In genomic region chr19:13099073-13099999, GRCh38 we compare ENCODE assay signal across 2 cellular contexts.
A peak's percentile ranks its signal among the peaks of the same experiment; 100 is the strongest.
TF ChIP-seq lines count a peak whose summit lies in the region.

No MANE protein-coding gene starts in this region.

TF ChIP-seq in GM23338, 12 proteins besides CTCF, POLR2A, EP300 and RAD21:
- TF ChIP-seq NANOG (IDR thresholded peaks at IDR 0.05; ENCODE audit: borderline replicate concordance) (no peak), EZH2 (IDR thresholded peaks at IDR 0.05; ENCODE audit: low read depth, unreplicated experiment) (peak; percentile 72)

TF ChIP-seq in K562, 482 proteins besides CTCF, POLR2A, EP300 and RAD21 (continues in another document):
- TF ChIP-seq ZC3H4 (CRISPR knock-in tag; IDR thresholded peaks at IDR 0.05; ENCODE audit: borderline replicate concordance) = no peak
- peak in 1 of 2 experiments; percentile 92; a peak in 2 of 4 replicates for TF ChIP-seq NONO (IDR thresholded peaks at IDR 0.05; ENCODE audit: low read depth in 2 of 2, low read length in 1 of 2)
- TF ChIP-seq TSHZ1 (CRISPR knock-in tag; IDR thresholded peaks at IDR 0.05) = no peak
- TF ChIP-seq PYGO2 (tag; IDR thresholded peaks at IDR 0.05) = no peak
- TF ChIP-seq, protein P1, sequence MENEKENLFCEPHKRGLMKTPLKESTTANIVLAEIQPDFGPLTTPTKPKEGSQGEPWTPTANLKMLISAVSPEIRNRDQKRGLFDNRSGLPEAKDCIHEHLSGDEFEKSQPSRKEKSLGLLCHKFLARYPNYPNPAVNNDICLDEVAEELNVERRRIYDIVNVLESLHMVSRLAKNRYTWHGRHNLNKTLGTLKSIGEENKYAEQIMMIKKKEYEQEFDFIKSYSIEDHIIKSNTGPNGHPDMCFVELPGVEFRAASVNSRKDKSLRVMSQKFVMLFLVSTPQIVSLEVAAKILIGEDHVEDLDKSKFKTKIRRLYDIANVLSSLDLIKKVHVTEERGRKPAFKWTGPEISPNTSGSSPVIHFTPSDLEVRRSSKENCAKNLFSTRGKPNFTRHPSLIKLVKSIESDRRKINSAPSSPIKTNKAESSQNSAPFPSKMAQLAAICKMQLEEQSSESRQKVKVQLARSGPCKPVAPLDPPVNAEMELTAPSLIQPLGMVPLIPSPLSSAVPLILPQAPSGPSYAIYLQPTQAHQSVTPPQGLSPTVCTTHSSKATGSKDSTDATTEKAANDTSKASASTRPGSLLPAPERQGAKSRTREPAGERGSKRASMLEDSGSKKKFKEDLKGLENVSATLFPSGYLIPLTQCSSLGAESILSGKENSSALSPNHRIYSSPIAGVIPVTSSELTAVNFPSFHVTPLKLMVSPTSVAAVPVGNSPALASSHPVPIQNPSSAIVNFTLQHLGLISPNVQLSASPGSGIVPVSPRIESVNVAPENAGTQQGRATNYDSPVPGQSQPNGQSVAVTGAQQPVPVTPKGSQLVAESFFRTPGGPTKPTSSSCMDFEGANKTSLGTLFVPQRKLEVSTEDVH (IDR thresholded peaks at IDR 0.05; ENCODE audit: low read depth, partially characterized antibody) = peak; percentile 13
- no peak for TF ChIP-seq SIRT6 (IDR thresholded peaks at IDR 0.05; ENCODE audit: low read depth, low read length)
- 0 out of 4 replicates have a peak, but pooled peaks of 1 of the 2 experiments have one; percentile 37 for TF ChIP-seq BCLAF1 (IDR thresholded peaks at IDR 0.05; ENCODE audit: borderline replicate concordance in 1 of 2, control insufficient read depth in 1 of 2, low read depth in 2 of 2, low read length in 1 of 2)
- TF ChIP-seq, protein P2, sequence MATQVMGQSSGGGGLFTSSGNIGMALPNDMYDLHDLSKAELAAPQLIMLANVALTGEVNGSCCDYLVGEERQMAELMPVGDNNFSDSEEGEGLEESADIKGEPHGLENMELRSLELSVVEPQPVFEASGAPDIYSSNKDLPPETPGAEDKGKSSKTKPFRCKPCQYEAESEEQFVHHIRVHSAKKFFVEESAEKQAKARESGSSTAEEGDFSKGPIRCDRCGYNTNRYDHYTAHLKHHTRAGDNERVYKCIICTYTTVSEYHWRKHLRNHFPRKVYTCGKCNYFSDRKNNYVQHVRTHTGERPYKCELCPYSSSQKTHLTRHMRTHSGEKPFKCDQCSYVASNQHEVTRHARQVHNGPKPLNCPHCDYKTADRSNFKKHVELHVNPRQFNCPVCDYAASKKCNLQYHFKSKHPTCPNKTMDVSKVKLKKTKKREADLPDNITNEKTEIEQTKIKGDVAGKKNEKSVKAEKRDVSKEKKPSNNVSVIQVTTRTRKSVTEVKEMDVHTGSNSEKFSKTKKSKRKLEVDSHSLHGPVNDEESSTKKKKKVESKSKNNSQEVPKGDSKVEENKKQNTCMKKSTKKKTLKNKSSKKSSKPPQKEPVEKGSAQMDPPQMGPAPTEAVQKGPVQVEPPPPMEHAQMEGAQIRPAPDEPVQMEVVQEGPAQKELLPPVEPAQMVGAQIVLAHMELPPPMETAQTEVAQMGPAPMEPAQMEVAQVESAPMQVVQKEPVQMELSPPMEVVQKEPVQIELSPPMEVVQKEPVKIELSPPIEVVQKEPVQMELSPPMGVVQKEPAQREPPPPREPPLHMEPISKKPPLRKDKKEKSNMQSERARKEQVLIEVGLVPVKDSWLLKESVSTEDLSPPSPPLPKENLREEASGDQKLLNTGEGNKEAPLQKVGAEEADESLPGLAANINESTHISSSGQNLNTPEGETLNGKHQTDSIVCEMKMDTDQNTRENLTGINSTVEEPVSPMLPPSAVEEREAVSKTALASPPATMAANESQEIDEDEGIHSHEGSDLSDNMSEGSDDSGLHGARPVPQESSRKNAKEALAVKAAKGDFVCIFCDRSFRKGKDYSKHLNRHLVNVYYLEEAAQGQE (CRISPR knock-in tag; IDR thresholded peaks at IDR 0.05; ENCODE audit: low read depth) = peak; percentile 58
- TF ChIP-seq, protein P3, sequence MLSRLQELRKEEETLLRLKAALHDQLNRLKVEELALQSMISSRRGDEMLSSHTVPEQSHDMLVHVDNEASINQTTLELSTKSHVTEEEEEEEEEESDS (CRISPR knock-in tag; IDR thresholded peaks at IDR 0.05) = no peak
- TF ChIP-seq RCOR1 (IDR thresholded peaks at IDR 0.05; ENCODE audit: borderline replicate concordance in 1 of 2, low read depth in 2 of 2, low read length in 2 of 2) = no peak
- TF ChIP-seq TAF15 (IDR thresholded peaks at IDR 0.05; ENCODE audit: low read depth, low read length) = no peak
- peak; percentile 65 for TF ChIP-seq MTA3 (IDR thresholded peaks at IDR 0.05; ENCODE audit: borderline replicate concordance)
- TF ChIP-seq EZH2 (IDR thresholded peaks at IDR 0.05; ENCODE audit: borderline replicate concordance, low read depth, low read length) = no peak
- TF ChIP-seq ZNF146 (CRISPR knock-in tag; IDR thresholded peaks at IDR 0.05; ENCODE audit: unreplicated experiment) = no peak
- TF ChIP-seq GABPB2 (CRISPR knock-in tag; conservative IDR thresholded peaks at IDR 0.05) = no peak
- no peak for TF ChIP-seq SPI1 (IDR thresholded peaks at IDR 0.05; ENCODE audit: borderline replicate concordance, low read depth, low read length)
- peak; percentile 56; the same call in 1 of the 2 replicates for TF ChIP-seq CREM (IDR thresholded peaks at IDR 0.05; ENCODE audit: low read depth)
- no peak for TF ChIP-seq ZNF280A (IDR thresholded peaks at IDR 0.05; ENCODE audit: low read depth, partially characterized antibody)
- TF ChIP-seq ELF1 (tag; IDR thresholded peaks at IDR 0.05) = peak; percentile 79
- TF ChIP-seq, protein P4, sequence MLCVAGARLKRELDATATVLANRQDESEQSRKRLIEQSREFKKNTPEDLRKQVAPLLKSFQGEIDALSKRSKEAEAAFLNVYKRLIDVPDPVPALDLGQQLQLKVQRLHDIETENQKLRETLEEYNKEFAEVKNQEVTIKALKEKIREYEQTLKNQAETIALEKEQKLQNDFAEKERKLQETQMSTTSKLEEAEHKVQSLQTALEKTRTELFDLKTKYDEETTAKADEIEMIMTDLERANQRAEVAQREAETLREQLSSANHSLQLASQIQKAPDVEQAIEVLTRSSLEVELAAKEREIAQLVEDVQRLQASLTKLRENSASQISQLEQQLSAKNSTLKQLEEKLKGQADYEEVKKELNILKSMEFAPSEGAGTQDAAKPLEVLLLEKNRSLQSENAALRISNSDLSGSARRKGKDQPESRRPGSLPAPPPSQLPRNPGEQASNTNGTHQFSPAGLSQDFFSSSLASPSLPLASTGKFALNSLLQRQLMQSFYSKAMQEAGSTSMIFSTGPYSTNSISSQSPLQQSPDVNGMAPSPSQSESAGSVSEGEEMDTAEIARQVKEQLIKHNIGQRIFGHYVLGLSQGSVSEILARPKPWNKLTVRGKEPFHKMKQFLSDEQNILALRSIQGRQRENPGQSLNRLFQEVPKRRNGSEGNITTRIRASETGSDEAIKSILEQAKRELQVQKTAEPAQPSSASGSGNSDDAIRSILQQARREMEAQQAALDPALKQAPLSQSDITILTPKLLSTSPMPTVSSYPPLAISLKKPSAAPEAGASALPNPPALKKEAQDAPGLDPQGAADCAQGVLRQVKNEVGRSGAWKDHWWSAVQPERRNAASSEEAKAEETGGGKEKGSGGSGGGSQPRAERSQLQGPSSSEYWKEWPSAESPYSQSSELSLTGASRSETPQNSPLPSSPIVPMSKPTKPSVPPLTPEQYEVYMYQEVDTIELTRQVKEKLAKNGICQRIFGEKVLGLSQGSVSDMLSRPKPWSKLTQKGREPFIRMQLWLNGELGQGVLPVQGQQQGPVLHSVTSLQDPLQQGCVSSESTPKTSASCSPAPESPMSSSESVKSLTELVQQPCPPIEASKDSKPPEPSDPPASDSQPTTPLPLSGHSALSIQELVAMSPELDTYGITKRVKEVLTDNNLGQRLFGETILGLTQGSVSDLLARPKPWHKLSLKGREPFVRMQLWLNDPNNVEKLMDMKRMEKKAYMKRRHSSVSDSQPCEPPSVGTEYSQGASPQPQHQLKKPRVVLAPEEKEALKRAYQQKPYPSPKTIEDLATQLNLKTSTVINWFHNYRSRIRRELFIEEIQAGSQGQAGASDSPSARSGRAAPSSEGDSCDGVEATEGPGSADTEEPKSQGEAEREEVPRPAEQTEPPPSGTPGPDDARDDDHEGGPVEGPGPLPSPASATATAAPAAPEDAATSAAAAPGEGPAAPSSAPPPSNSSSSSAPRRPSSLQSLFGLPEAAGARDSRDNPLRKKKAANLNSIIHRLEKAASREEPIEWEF (CRISPR knock-in tag; IDR thresholded peaks at IDR 0.05) = no peak; the same call in 1 of the 2 replicates
- no peak; the same call in 1 of the 2 replicates for TF ChIP-seq ZNF586 (CRISPR knock-in tag; conservative IDR thresholded peaks at IDR 0.05)
- no peak for TF ChIP-seq NFYB (IDR thresholded peaks at IDR 0.05; ENCODE audit: extremely low read depth, insufficient read length)
- TF ChIP-seq, protein P5, sequence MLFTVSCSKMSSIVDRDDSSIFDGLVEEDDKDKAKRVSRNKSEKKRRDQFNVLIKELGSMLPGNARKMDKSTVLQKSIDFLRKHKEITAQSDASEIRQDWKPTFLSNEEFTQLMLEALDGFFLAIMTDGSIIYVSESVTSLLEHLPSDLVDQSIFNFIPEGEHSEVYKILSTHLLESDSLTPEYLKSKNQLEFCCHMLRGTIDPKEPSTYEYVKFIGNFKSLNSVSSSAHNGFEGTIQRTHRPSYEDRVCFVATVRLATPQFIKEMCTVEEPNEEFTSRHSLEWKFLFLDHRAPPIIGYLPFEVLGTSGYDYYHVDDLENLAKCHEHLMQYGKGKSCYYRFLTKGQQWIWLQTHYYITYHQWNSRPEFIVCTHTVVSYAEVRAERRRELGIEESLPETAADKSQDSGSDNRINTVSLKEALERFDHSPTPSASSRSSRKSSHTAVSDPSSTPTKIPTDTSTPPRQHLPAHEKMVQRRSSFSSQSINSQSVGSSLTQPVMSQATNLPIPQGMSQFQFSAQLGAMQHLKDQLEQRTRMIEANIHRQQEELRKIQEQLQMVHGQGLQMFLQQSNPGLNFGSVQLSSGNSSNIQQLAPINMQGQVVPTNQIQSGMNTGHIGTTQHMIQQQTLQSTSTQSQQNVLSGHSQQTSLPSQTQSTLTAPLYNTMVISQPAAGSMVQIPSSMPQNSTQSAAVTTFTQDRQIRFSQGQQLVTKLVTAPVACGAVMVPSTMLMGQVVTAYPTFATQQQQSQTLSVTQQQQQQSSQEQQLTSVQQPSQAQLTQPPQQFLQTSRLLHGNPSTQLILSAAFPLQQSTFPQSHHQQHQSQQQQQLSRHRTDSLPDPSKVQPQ (CRISPR knock-in tag; IDR thresholded peaks at IDR 0.05; ENCODE audit: borderline replicate concordance) = no peak
- TF ChIP-seq GABPB1 (CRISPR knock-in tag; IDR thresholded peaks at IDR 0.05) = peak; percentile 79; the same call in 1 of the 2 replicates
- no peak for TF ChIP-seq SMARCE1 (IDR thresholded peaks at IDR 0.05)
- no peak for TF ChIP-seq CBFB (CRISPR knock-in tag; IDR thresholded peaks at IDR 0.05)
- TF ChIP-seq, protein P6, sequence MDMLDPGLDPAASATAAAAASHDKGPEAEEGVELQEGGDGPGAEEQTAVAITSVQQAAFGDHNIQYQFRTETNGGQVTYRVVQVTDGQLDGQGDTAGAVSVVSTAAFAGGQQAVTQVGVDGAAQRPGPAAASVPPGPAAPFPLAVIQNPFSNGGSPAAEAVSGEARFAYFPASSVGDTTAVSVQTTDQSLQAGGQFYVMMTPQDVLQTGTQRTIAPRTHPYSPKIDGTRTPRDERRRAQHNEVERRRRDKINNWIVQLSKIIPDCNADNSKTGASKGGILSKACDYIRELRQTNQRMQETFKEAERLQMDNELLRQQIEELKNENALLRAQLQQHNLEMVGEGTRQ (CRISPR knock-in tag; IDR thresholded peaks at IDR 0.05) = no peak
- peak; percentile 60; the same call in 1 of the 2 replicates for TF ChIP-seq KDM2B (CRISPR knock-in tag; IDR thresholded peaks at IDR 0.05)
- no peak for TF ChIP-seq ELF4 (CRISPR knock-in tag; IDR thresholded peaks at IDR 0.05)
